Comparison of ENCODE assay signal across 1 cellular context in genomic region chr16:85331685-85332084, GRCh38.
TF ChIP-seq lines count a peak whose summit lies in the region.

No MANE protein-coding gene starts in this region.

TF ChIP-seq in GM23338, 12 proteins besides CTCF, POLR2A, EP300 and RAD21 (continued from another document):
- TF ChIP-seq, protein P1, sequence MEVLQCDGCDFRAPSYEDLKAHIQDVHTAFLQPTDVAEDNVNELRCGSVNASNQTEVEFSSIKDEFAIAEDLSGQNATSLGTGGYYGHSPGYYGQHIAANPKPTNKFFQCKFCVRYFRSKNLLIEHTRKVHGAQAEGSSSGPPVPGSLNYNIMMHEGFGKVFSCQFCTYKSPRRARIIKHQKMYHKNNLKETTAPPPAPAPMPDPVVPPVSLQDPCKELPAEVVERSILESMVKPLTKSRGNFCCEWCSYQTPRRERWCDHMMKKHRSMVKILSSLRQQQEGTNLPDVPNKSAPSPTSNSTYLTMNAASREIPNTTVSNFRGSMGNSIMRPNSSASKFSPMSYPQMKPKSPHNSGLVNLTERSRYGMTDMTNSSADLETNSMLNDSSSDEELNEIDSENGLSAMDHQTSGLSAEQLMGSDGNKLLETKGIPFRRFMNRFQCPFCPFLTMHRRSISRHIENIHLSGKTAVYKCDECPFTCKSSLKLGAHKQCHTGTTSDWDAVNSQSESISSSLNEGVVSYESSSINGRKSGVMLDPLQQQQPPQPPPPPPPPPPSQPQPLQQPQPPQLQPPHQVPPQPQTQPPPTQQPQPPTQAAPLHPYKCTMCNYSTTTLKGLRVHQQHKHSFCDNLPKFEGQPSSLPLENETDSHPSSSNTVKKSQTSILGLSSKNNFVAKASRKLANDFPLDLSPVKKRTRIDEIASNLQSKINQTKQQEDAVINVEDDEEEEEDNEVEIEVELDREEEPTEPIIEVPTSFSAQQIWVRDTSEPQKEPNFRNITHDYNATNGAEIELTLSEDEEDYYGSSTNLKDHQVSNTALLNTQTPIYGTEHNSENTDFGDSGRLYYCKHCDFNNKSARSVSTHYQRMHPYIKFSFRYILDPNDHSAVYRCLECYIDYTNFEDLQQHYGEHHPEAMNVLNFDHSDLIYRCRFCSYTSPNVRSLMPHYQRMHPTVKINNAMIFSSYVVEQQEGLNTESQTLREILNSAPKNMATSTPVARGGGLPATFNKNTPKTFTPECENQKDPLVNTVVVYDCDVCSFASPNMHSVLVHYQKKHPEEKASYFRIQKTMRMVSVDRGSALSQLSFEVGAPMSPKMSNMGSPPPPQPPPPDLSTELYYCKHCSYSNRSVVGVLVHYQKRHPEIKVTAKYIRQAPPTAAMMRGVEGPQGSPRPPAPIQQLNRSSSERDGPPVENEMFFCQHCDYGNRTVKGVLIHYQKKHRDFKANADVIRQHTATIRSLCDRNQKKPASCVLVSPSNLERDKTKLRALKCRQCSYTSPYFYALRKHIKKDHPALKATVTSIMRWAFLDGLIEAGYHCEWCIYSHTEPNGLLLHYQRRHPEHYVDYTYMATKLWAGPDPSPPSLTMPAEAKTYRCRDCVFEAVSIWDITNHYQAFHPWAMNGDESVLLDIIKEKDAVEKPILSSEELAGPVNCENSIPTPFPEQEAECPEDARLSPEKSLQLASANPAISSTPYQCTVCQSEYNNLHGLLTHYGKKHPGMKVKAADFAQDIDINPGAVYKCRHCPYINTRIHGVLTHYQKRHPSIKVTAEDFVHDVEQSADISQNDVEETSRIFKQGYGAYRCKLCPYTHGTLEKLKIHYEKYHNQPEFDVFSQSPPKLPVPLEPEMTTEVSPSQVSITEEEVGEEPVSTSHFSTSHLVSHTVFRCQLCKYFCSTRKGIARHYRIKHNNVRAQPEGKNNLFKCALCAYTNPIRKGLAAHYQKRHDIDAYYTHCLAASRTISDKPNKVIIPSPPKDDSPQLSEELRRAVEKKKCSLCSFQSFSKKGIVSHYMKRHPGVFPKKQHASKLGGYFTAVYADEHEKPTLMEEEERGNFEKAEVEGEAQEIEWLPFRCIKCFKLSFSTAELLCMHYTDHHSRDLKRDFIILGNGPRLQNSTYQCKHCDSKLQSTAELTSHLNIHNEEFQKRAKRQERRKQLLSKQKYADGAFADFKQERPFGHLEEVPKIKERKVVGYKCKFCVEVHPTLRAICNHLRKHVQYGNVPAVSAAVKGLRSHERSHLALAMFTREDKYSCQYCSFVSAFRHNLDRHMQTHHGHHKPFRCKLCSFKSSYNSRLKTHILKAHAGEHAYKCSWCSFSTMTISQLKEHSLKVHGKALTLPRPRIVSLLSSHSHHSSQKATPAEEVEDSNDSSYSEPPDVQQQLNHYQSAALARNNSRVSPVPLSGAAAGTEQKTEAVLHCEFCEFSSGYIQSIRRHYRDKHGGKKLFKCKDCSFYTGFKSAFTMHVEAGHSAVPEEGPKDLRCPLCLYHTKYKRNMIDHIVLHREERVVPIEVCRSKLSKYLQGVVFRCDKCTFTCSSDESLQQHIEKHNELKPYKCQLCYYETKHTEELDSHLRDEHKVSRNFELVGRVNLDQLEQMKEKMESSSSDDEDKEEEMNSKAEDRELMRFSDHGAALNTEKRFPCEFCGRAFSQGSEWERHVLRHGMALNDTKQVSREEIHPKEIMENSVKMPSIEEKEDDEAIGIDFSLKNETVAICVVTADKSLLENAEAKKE (CRISPR knock-in tag; IDR thresholded peaks at IDR 0.05) = no peak
- TF ChIP-seq, protein P2, sequence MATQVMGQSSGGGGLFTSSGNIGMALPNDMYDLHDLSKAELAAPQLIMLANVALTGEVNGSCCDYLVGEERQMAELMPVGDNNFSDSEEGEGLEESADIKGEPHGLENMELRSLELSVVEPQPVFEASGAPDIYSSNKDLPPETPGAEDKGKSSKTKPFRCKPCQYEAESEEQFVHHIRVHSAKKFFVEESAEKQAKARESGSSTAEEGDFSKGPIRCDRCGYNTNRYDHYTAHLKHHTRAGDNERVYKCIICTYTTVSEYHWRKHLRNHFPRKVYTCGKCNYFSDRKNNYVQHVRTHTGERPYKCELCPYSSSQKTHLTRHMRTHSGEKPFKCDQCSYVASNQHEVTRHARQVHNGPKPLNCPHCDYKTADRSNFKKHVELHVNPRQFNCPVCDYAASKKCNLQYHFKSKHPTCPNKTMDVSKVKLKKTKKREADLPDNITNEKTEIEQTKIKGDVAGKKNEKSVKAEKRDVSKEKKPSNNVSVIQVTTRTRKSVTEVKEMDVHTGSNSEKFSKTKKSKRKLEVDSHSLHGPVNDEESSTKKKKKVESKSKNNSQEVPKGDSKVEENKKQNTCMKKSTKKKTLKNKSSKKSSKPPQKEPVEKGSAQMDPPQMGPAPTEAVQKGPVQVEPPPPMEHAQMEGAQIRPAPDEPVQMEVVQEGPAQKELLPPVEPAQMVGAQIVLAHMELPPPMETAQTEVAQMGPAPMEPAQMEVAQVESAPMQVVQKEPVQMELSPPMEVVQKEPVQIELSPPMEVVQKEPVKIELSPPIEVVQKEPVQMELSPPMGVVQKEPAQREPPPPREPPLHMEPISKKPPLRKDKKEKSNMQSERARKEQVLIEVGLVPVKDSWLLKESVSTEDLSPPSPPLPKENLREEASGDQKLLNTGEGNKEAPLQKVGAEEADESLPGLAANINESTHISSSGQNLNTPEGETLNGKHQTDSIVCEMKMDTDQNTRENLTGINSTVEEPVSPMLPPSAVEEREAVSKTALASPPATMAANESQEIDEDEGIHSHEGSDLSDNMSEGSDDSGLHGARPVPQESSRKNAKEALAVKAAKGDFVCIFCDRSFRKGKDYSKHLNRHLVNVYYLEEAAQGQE (IDR thresholded peaks at IDR 0.05; ENCODE audit: unreplicated experiment) = no peak
- TF ChIP-seq ZNF331 (CRISPR knock-in tag; IDR thresholded peaks at IDR 0.05; ENCODE audit: low read depth) (no peak), EZH2 (IDR thresholded peaks at IDR 0.05; ENCODE audit: low read depth, unreplicated experiment) (no peak), EZH2phosphoT487 (IDR thresholded peaks at IDR 0.05; ENCODE audit: unreplicated experiment) (no peak)
